In genomic region chr1:31846484-31846883, GRCh38 we compare ENCODE assay signal across 18 cellular contexts. TPM values are rescaled to one million over a fixed set of nuclear protein-coding genes. Genes with fewer than 3 reads are reported as not detected.
DNase-seq lines count a peak whose midpoint lies in the region; ATAC-seq and TF ChIP-seq lines count a peak whose summit lies in the region.
"Had no signal": no experiment of that assay in that cellular context is flagged by ENCODE, and none has a peak within 500 bp of the region (broad histone marks: within the 10 kb centered on the region; RNA-seq: fewer than 3 reads in every experiment).

No MANE protein-coding gene starts in this region.

- H3K4me2 ChIP-seq in BLaER1: no peak overlapping the region

- 0 out of 2 replicates have a peak overlapping the region, but pooled peaks have one; percentile 28 for H3K27ac ChIP-seq in BLaER1
- H3K27ac ChIP-seq in CD4-positive, CD25-positive, alpha-beta regulatory T cell (ENCODE audit: insufficient read depth, low read length, poor library complexity, severe bottlenecking): peak overlapping the region; percentile 9
- H3K27ac ChIP-seq: SJCRH30 had no signal

- H3K4me1 Mint-ChIP-seq in CD4-positive, CD25-positive, alpha-beta regulatory T cell: peaks cover 28 to 65% (median 48%) of the 10 kb centered on the region in 4 donors
- H3K4me1 Mint-ChIP-seq in activated B cell treated with CpG ODN at 0.5 μM for 24 hours: peaks cover 40% of the 10 kb centered on the region
- H3K4me1 Mint-ChIP-seq in immature natural killer cell: peaks cover 38 to 62% of the 10 kb centered on the region in 2 donors

- TF ChIP-seq CTCF in activated B cell treated with CpG ODN at 0.5 μM for 24 hours (IDR thresholded peaks at IDR 0.05): no peak

- CTCF ChIA-PET in activated B cell treated with CpG ODN at 0.5 μM for 24 hours (lab: Charles Lee): interaction anchor here (1.0 kb wide), 1 partner anchor 118 kb away, joined by 3 read pairs; no protein-coding TSS in a partner anchor

- H4K20me1 ChIP-seq in BLaER1: no peaks in the 10 kb centered on the region

- H3K36me3 ChIP-seq in BLaER1: no peaks in the 10 kb centered on the region
- no peaks in the 10 kb centered on the region for H3K36me3 ChIP-seq in CD4-positive, CD25-positive, alpha-beta regulatory T cell (ENCODE audit: control insufficient read depth, insufficient read depth, low read length)
- H3K36me3 ChIP-seq: SJCRH30 had no signal

- peak overlapping the region in 2 of 4 donors; percentile 28 to 30 for H3K4me3 Mint-ChIP-seq in CD4-positive, CD25-positive, alpha-beta regulatory T cell
- H3K4me3 Mint-ChIP-seq in activated B cell treated with CpG ODN at 0.5 μM for 24 hours (no peak overlapping the region), immature natural killer cell (no peak overlapping the region)
- H3K4me3 Mint-ChIP-seq: H9 had no signal

- H3K9me3 ChIP-seq in BLaER1: no peaks in the 10 kb centered on the region
- no peaks in the 10 kb centered on the region for H3K9me3 ChIP-seq in CD4-positive, CD25-positive, alpha-beta regulatory T cell (ENCODE audit: control insufficient read depth in 2 of 2, low read length in 2 of 2)
- H3K9me3 ChIP-seq: SJCRH30 had no signal

- POLR2A ChIA-PET in activated B cell treated with CpG ODN at 0.5 μM for 24 hours (lab: Charles Lee): no interaction called here

- no peak for ATAC-seq in CD4-positive, CD25-positive, alpha-beta regulatory T cell (ENCODE audit: low read depth in 2 of 2)
- ATAC-seq in activated B cell treated with CpG ODN at 0.5 μM for 24 hours (ENCODE audit: low read depth): no peak
- no peak for ATAC-seq in GM19463 (IDR thresholded peaks at IDR 0.05; ENCODE audit: unreplicated experiment)
- no peak for ATAC-seq in HG03175 (IDR thresholded peaks at IDR 0.05; ENCODE audit: unreplicated experiment)
- ATAC-seq: Panc1 had no signal

- intact Hi-C loops in activated B cell treated with CpG ODN at 0.5 μM for 24 hours (cut with micrococcal nuclease): no loop called here

- no peaks in the 10 kb centered on the region for H3K27me3 ChIP-seq in BLaER1
- H3K27me3 ChIP-seq in CD4-positive, CD25-positive, alpha-beta regulatory T cell (ENCODE audit: control insufficient read depth, insufficient read depth, low read length): no peaks in the 10 kb centered on the region
- H3K27me3 ChIP-seq: SJCRH30 had no signal

- no peak overlapping the region for H3K9ac ChIP-seq in BLaER1

- peak overlapping the region; percentile 79 to 93 (median 88) for H3K27ac Mint-ChIP-seq in CD4-positive, CD25-positive, alpha-beta regulatory T cell
- H3K27ac Mint-ChIP-seq in activated B cell treated with CpG ODN at 0.5 μM for 24 hours (peak overlapping the region; percentile 62), immature natural killer cell (peak overlapping the region in 5 of 6 donors; percentile 25 to 88 (median 73))
- H3K27ac Mint-ChIP-seq: H9 had no signal

- no peaks in the 10 kb centered on the region for H3K36me3 Mint-ChIP-seq in CD4-positive, CD25-positive, alpha-beta regulatory T cell
- H3K36me3 Mint-ChIP-seq in activated B cell treated with CpG ODN at 0.5 μM for 24 hours (ENCODE audit: low read depth) (no peaks in the 10 kb centered on the region), immature natural killer cell (peaks cover 0 to 3% (median 0%) of the 10 kb centered on the region in 3 donors)

- peaks cover 4% of the 10 kb centered on the region for H3K27me3 Mint-ChIP-seq in CD4-positive, CD25-positive, alpha-beta regulatory T cell
- H3K27me3 Mint-ChIP-seq in activated B cell treated with CpG ODN at 0.5 μM for 24 hours (no peaks in the 10 kb centered on the region), immature natural killer cell (ENCODE audit: low read depth in 3 of 3) (no peaks in the 10 kb centered on the region)

- no peak overlapping the region for H3K4me3 ChIP-seq in BLaER1
- no peak overlapping the region for H3K4me3 ChIP-seq in CD4-positive, CD25-positive, alpha-beta regulatory T cell (ENCODE audit: low read depth, low read length)
- H3K4me3 ChIP-seq: SJCRH30 had no signal

- H3K4me1 ChIP-seq in BLaER1: peaks cover 39% of the 10 kb centered on the region
- H3K4me1 ChIP-seq in CD4-positive, CD25-positive, alpha-beta regulatory T cell (ENCODE audit: control insufficient read depth, insufficient read depth, low read length, poor library complexity, severe bottlenecking): peaks cover 32% of the 10 kb centered on the region
- H3K4me1 ChIP-seq: SJCRH30 had no signal

- no peak for DNase-seq in CD4-positive, CD25-positive, alpha-beta regulatory T cell
- DNase-seq in activated B cell treated with CpG ODN at 0.5 μM for 24 hours: no peak
- no peak for DNase-seq in immature natural killer cell
- DNase-seq in EL: no peak
- DNase-seq in HUDEP-2 (lab: John Stamatoyannopoulos, UW; ENCODE audit: unreplicated experiment in 76 of 76): no peak
- DNase-seq: DMS53, H9, NCI-H1092 treated with DMSO at 0.1 percent for 48 hours, NCI-H146, NCI-H2029 treated with DMSO at 0.1 percent for 48 hours, NCI-H2171 treated with DMSO at 0.1 percent for 48 hours, NCI-H446 treated with DMSO at 0.1 percent for 48 hours, NCI-H69, SJCRH30 had no signal

- peaks cover 0 to 2% (median 0%) of the 10 kb centered on the region in 7 donors for H3K9me3 Mint-ChIP-seq in CD4-positive, CD25-positive, alpha-beta regulatory T cell
- no peaks in the 10 kb centered on the region for H3K9me3 Mint-ChIP-seq in activated B cell treated with CpG ODN at 0.5 μM for 24 hours
- no peaks in the 10 kb centered on the region for H3K9me3 Mint-ChIP-seq in immature natural killer cell
- H3K9me3 Mint-ChIP-seq: H9 had no signal

RNA-seq across cellular contexts. Expression of gene SPOCD1, which starts 30.7 kb away (rescaled TPM):
- total RNA-seq in CD4-positive, CD25-positive, alpha-beta regulatory T cell: 1.1 TPM
- polyA plus RNA-seq in CD4-positive, CD25-positive, alpha-beta regulatory T cell: not detected
- not detected in 2 replicates for total RNA-seq in activated B cell treated with CpG ODN at 0.5 μM for 24 hours
- 1 to 10 TPM in 1 of 3 donors, under 1 TPM in 2; 0.24 to 2.5 (median 0.46) TPM for polyA plus RNA-seq in immature natural killer cell
